Comparison of ENCODE assay signal across 25 cellular contexts in the genomic region with DNA sequence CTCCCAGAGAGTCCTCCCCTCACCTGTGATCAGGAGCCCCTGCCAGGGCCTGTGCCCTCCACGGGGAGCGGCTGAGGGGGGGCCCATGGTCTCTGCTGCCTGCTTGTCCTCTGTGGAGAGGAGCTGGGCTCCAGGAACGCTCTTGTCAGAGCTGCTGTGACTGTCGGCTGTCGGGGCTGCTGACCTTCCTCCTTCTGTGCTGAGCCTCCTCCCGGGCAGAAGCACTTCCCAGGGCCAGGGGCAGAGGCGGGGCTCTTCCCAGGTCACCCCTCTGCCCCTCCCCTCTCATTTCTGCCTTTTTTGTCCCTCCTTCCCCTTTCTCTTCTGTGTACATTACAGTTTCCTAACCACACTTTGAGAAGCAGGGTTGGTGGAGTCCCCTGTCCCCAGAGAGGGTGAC. TPM values are rescaled to one million over a fixed set of nuclear protein-coding genes. Genes with fewer than 3 reads are reported as not detected.
DNase-seq lines count a peak whose midpoint lies in the region; ATAC-seq and TF ChIP-seq lines count a peak whose summit lies in the region.
"Had no signal": no experiment of that assay in that cellular context is flagged by ENCODE, and none has a peak within 500 bp of the region (broad histone marks: within the 10 kb centered on the region; RNA-seq: fewer than 3 reads in every experiment).

CEACAM4 (minus strand) TSS at position 198 of the 400 bp plus-strand sequence; CDS start at position 87, 111 bp downstream.

- POLR2A ChIA-PET in CD8-positive, alpha-beta memory T cell (lab: Charles Lee) = no interaction called here

- H3K4me3 ChIP-seq in BLaER1 treated with 17β-estradiol and CSF1 and Interleukin-3, amounts not matched to agents 10 nM and 100 nM = peak within 1 kb of the TSS in 7 of 10 experiments; percentile 39 to 73 (median 56); a peak in 13 of 20 replicates
- H3K4me3 ChIP-seq in heart left ventricle = peak within 1 kb of the TSS in 9 of 12 donors; percentile 12 to 53 (median 26)
- no peak within 1 kb of the TSS for H3K4me3 ChIP-seq in testis
- no peak within 1 kb of the TSS for H3K4me3 ChIP-seq in CD8-positive, alpha-beta memory T cell (ENCODE audit: low read length)

- no peak within 1 kb of the TSS for H3K4me3 Mint-ChIP-seq in CD8-positive, alpha-beta memory T cell
- H3K4me3 Mint-ChIP-seq: activated CD4-positive, alpha-beta T cell treated with anti-CD3 and anti-CD28 coated beads, Interleukin-2, amount 10 ng/mL, durations not matched to agents 24 days and 14 days; activated naive CD8-positive, alpha-beta T cell; activated T-cell treated with anti-CD3 and anti-CD28 coated beads, Interleukin-2, amount 50 U/mL, for 24 hours; nephron progenitor cell had no signal

- CTCF ChIA-PET in CD8-positive, alpha-beta memory T cell (lab: Charles Lee) = no interaction called here

- TF ChIP-seq CTCF in heart left ventricle (IDR thresholded peaks at IDR 0.05) = no peak
- TF ChIP-seq CTCF in testis (IDR thresholded peaks at IDR 0.05) = no peak

- H3K4me1 ChIP-seq in BLaER1 treated with 17β-estradiol and CSF1 and Interleukin-3, amounts not matched to agents 10 nM and 100 nM = peaks cover 0 to 62% (median 44%) of the 10 kb centered on the region in 10 experiments; a peak in 14 of 20 replicates
- H3K4me1 ChIP-seq in heart left ventricle = peaks cover 0 to 17% (median 0%) of the 10 kb centered on the region in 12 donors
- no peaks in the 10 kb centered on the region for H3K4me1 ChIP-seq in testis
- H3K4me1 ChIP-seq in CD8-positive, alpha-beta memory T cell (ENCODE audit: insufficient read depth, low read length) = no peaks in the 10 kb centered on the region
- H3K4me1 ChIP-seq: breast epithelium had no signal

- H3K9me3 ChIP-seq in BLaER1 treated with 17β-estradiol and CSF1 and Interleukin-3, amounts not matched to agents 10 nM and 100 nM (replicated peaks in 1 of 11) = peaks cover 19 to 27% (median 22%) of the 10 kb centered on the region in 11 experiments
- H3K9me3 ChIP-seq in heart left ventricle (peaks cover 0 to 21% (median 6%) of the 10 kb centered on the region in 12 donors), testis (no peaks in the 10 kb centered on the region)
- H3K9me3 ChIP-seq in CD8-positive, alpha-beta memory T cell (ENCODE audit: low read length) = no peaks in the 10 kb centered on the region

- H3K27ac ChIP-seq in BLaER1 treated with 17β-estradiol and CSF1 and Interleukin-3, amounts not matched to agents 10 nM and 100 nM = peak within 1 kb of the TSS in 7 of 11 experiments; percentile 22 to 76 (median 64); a peak in 11 of 22 replicates
- H3K27ac ChIP-seq in heart left ventricle (peak within 1 kb of the TSS in 1 of 12 donors; percentile 74), testis (no peak within 1 kb of the TSS)
- H3K27ac ChIP-seq in CD8-positive, alpha-beta memory T cell (ENCODE audit: low read depth, low read length) = no peak within 1 kb of the TSS
- H3K27ac ChIP-seq: breast epithelium had no signal

- peaks cover 26 to 63% of the 10 kb centered on the region in 2 donors for H3K27me3 Mint-ChIP-seq in CD8-positive, alpha-beta memory T cell

- H3K27me3 ChIP-seq in BLaER1 treated with 17β-estradiol and CSF1 and Interleukin-3, amounts not matched to agents 10 nM and 100 nM = peaks cover 0 to 26% (median 22%) of the 10 kb centered on the region in 11 experiments; a peak in 14 of 22 replicates
- H3K27me3 ChIP-seq in heart left ventricle (peaks cover 0 to 23% (median 0%) of the 10 kb centered on the region in 9 donors), testis (no peaks in the 10 kb centered on the region)
- peaks cover 8% of the 10 kb centered on the region for H3K27me3 ChIP-seq in CD8-positive, alpha-beta memory T cell (ENCODE audit: insufficient read depth, low read length, poor library complexity, severe bottlenecking)

- peak within 1 kb of the TSS in 9 of 11 experiments; percentile 3 to 100 (median 85); a peak in 16 of 22 replicates for H3K4me2 ChIP-seq in BLaER1 treated with 17β-estradiol and CSF1 and Interleukin-3, amounts not matched to agents 10 nM and 100 nM

- peak in 3 of 4 donors; percentile 56 to 90 (median 85) for ATAC-seq in heart left ventricle
- ATAC-seq: HCT116 had no signal

- DNase-seq in MV-4-11 (lab: John Stamatoyannopoulos, UW) (peak; percentile 88), heart left ventricle (peak in 4 of 5 donors; percentile 35 to 56 (median 48)), pons (ENCODE audit: low spot score) (peak; percentile 20), testis (no peak), NCI-H524 treated with DMSO at 0.1 percent for 48 hours (lab: John Stamatoyannopoulos, UW) (no peak)
- DNase-seq in effector CD8-positive, alpha-beta T cell (lab: John Stamatoyannopoulos, UW) = no peak
- no peak for DNase-seq in CD8-positive, alpha-beta memory T cell
- DNase-seq: ACHN; activated CD4-positive, alpha-beta T cell treated with anti-CD3 and anti-CD28 coated beads, Interleukin-2, amount 10 ng/mL, durations not matched to agents 24 days and 14 days; activated T-cell treated with anti-CD3 and anti-CD28 coated beads, Interleukin-2, amount 50 U/mL, for 24 hours; effector memory CD4-positive, alpha-beta T cell; IMR-90; mammary epithelial cell; NCI-H1105 treated with DMSO at 0.1 percent for 48 hours; NCI-H2171 treated with DMSO at 0.1 percent for 48 hours; nephron progenitor cell; retina; SHP77; stimulated activated CD4-positive, alpha-beta T cell treated with anti-CD3 and anti-CD28 coated beads, Interleukin-2, amount 100 ng/mL, for 24 hours; T1000 had no signal

- no peak within 1 kb of the TSS for H3K27ac Mint-ChIP-seq in CD8-positive, alpha-beta memory T cell
- H3K27ac Mint-ChIP-seq: activated CD4-positive, alpha-beta T cell treated with anti-CD3 and anti-CD28 coated beads, Interleukin-2, amount 10 ng/mL, durations not matched to agents 24 days and 14 days; activated naive CD8-positive, alpha-beta T cell; activated T-cell treated with anti-CD3 and anti-CD28 coated beads, Interleukin-2, amount 50 U/mL, for 24 hours; nephron progenitor cell had no signal

- no peaks in the 10 kb centered on the region for H3K4me1 Mint-ChIP-seq in CD8-positive, alpha-beta memory T cell
- H3K4me1 Mint-ChIP-seq: activated CD4-positive, alpha-beta T cell treated with anti-CD3 and anti-CD28 coated beads, Interleukin-2, amount 10 ng/mL, durations not matched to agents 24 days and 14 days; nephron progenitor cell had no signal

- peak in 1 of 2 donors; percentile 22 for TF ChIP-seq POLR2A in heart left ventricle (IDR thresholded peaks at IDR 0.05)
- TF ChIP-seq POLR2A in testis (IDR thresholded peaks at IDR 0.05) = no peak

- no peaks in the 10 kb centered on the region for H4K20me1 ChIP-seq in BLaER1 treated with 17β-estradiol and CSF1 and Interleukin-3, amounts not matched to agents 10 nM and 100 nM

- H3K36me3 Mint-ChIP-seq in CD8-positive, alpha-beta memory T cell = no peaks in the 10 kb centered on the region
- H3K36me3 Mint-ChIP-seq: activated naive CD8-positive, alpha-beta T cell had no signal

- H3K9me3 Mint-ChIP-seq in CD8-positive, alpha-beta memory T cell = peaks cover 0 to 12% (median 2%) of the 10 kb centered on the region in 5 donors

- H3K9ac ChIP-seq in BLaER1 treated with 17β-estradiol and CSF1 and Interleukin-3, amounts not matched to agents 10 nM and 100 nM = peak within 1 kb of the TSS in 8 of 11 experiments; percentile 24 to 83 (median 71); a peak in 14 of 22 replicates

- intact Hi-C loops in heart left ventricle (cut with DNase I) = no loop called here
- intact Hi-C loops in testis (cut with DNase I; ENCODE audit: low total_unique reads) = no loop called here

- WGBS in heart left ventricle, 4 donors = 36 to 38% (median 36%) methylated on average over 7 of the region's 7 CpGs
- WGBS in testis, 2 donors = 45 to 50% methylated on average over 5 to 7 of the region's 7 CpGs

- no peaks in the 10 kb centered on the region; a peak in 1 of 22 replicates for H3K36me3 ChIP-seq in BLaER1 treated with 17β-estradiol and CSF1 and Interleukin-3, amounts not matched to agents 10 nM and 100 nM
- H3K36me3 ChIP-seq in heart left ventricle = no peaks in the 10 kb centered on the region
- H3K36me3 ChIP-seq in testis (ENCODE audit: low read depth, missing control alignments) = no peaks in the 10 kb centered on the region
- H3K36me3 ChIP-seq in CD8-positive, alpha-beta memory T cell (ENCODE audit: insufficient read depth, low read length) = no peaks in the 10 kb centered on the region
- H3K36me3 ChIP-seq: breast epithelium had no signal

RNA-seq across cellular contexts. Expression of gene CEACAM4, which starts in this region (rescaled TPM):
- total RNA-seq in heart left ventricle (1 to 10 TPM in 1 of 9 donors, under 1 TPM in 6, not detected in 2; 0.29 to 1.5 (median 0.35) TPM), testis (1 to 10 TPM in 1 of 2 donors, not detected in 1; 1.7 TPM)
- polyA plus RNA-seq in heart left ventricle (under 1 TPM; 0.46 to 0.49 TPM), testis (ENCODE audit: insufficient read depth, low read depth, low replicate concordance) (0.47 TPM)
- total RNA-seq in CD8-positive, alpha-beta memory T cell = not detected
- polyA plus RNA-seq in CD8-positive, alpha-beta memory T cell = not detected
- total RNA-seq: activated CD4-positive, alpha-beta T cell treated with anti-CD3 and anti-CD28 coated beads, Interleukin-2, amount 10 ng/mL, durations not matched to agents 24 days and 14 days; IMR-90; mammary epithelial cell; urinary bladder had no signal
- polyA plus RNA-seq: IMR-90, mammary epithelial cell had no signal

Comparison
In these comparisons a context has a peak if more than half of its experiments do, and no peak if none do; other contexts are left out.
1. H3K27ac ChIP-seq: peak in BLaER1 treated with 17β-estradiol and CSF1 and Interleukin-3, amounts not matched to agents 10 nM and 100 nM (7 of 11); none in testis (0 of 2) and CD8-positive, alpha-beta memory T cell (single experiment).
2. H3K4me3 ChIP-seq: peak in BLaER1 treated with 17β-estradiol and CSF1 and Interleukin-3, amounts not matched to agents 10 nM and 100 nM (7 of 10) and heart left ventricle (9 of 12); none in testis (0 of 2) and CD8-positive, alpha-beta memory T cell (single experiment).
3. DNase-seq: peak in MV-4-11 (single experiment), heart left ventricle (4 of 5) and pons (single experiment); none in effector CD8-positive, alpha-beta T cell (single experiment), testis (single experiment), NCI-H524 treated with DMSO at 0.1 percent for 48 hours (single experiment) and CD8-positive, alpha-beta memory T cell (0 of 5).